10 cellular contexts compared by ENCODE assay signal in genomic region chr1:1123581-1124507, GRCh38. TPM values are rescaled to one million over a fixed set of nuclear protein-coding genes. Genes with fewer than 3 reads are reported as not detected.
DNase-seq lines count a peak whose midpoint lies in the region; ATAC-seq and TF ChIP-seq lines count a peak whose summit lies in the region.
"Had no signal": no experiment of that assay in that cellular context is flagged by ENCODE, and none has a peak within 500 bp of the region (broad histone marks: within the 10 kb centered on the region; RNA-seq: fewer than 3 reads in every experiment).

No MANE protein-coding gene starts in this region.

- no peak overlapping the region for H4K91ac ChIP-seq in mesenchymal stem cell (ENCODE audit: low read length)

- peak overlapping the region; percentile 29 for H4K8ac ChIP-seq in mesenchymal stem cell (ENCODE audit: low read length)

- peaks cover 4% of the 10 kb centered on the region for H3K27me3 Mint-ChIP-seq in activated naive CD8-positive, alpha-beta T cell treated with anti-CD3 and anti-CD28 coated beads, Interleukin-2, amount 50 U/mL, for 24 hours

- no peak overlapping the region for H3K4me3 Mint-ChIP-seq in activated naive CD8-positive, alpha-beta T cell treated with anti-CD3 and anti-CD28 coated beads, Interleukin-2, amount 50 U/mL, for 24 hours

- no peak overlapping the region for H3K9ac ChIP-seq in BLaER1 treated with 17β-estradiol and CSF1 and Interleukin-3, amounts not matched to agents 10 nM and 100 nM
- H3K9ac ChIP-seq in mesenchymal stem cell (ENCODE audit: low read length) = no peak overlapping the region
- H3K9ac ChIP-seq: SK-N-SH had no signal

- H3K9me3 Mint-ChIP-seq in activated naive CD8-positive, alpha-beta T cell treated with anti-CD3 and anti-CD28 coated beads, Interleukin-2, amount 50 U/mL, for 24 hours = no peaks in the 10 kb centered on the region

- no peak overlapping the region for H3K18ac ChIP-seq in mesenchymal stem cell (ENCODE audit: low read depth in 1 of 2, low read length in 2 of 2)

- no peak for ATAC-seq in activated naive CD8-positive, alpha-beta T cell treated with anti-CD3 and anti-CD28 coated beads, Interleukin-2, amount 50 U/mL, for 24 hours
- ATAC-seq in GM21526 (IDR thresholded peaks at IDR 0.05; ENCODE audit: low FRiP score, unreplicated experiment) = no peak
- ATAC-seq: psoas muscle had no signal

- no peak overlapping the region for H2BK12ac ChIP-seq in mesenchymal stem cell (ENCODE audit: low read length in 2 of 2)

- H3K14ac ChIP-seq in mesenchymal stem cell (ENCODE audit: low read length in 2 of 2) = no peak overlapping the region

- no peaks in the 10 kb centered on the region for H3K36me3 ChIP-seq in BLaER1 treated with 17β-estradiol and CSF1 and Interleukin-3, amounts not matched to agents 10 nM and 100 nM
- peaks cover 0 to 4% of the 10 kb centered on the region in 2 experiments for H3K36me3 ChIP-seq in mesenchymal stem cell (ENCODE audit: control insufficient read depth in 1 of 2, insufficient read depth in 2 of 2, low read depth in 1 of 2, low read length in 2 of 2)
- H3K36me3 ChIP-seq in esophagus squamous epithelium = no peaks in the 10 kb centered on the region

- intact Hi-C loops in esophagus squamous epithelium (cut with DNase I) = loop anchor here (5.0 to 10.0 kb wide), 2 partner anchors 121 to 168 kb away; partner anchors contain the start of gene C1QTNF12

- H3K4me2 ChIP-seq in BLaER1 treated with 17β-estradiol and CSF1 and Interleukin-3, amounts not matched to agents 10 nM and 100 nM = peak overlapping the region in 6 of 11 experiments; percentile 19 to 83 (median 78); a peak in 7 of 22 replicates
- H3K4me2 ChIP-seq in mesenchymal stem cell (ENCODE audit: low read length, poor library complexity, severe bottlenecking) = no peak overlapping the region
- H3K4me2 ChIP-seq: SK-N-SH had no signal

- H3K79me1 ChIP-seq in mesenchymal stem cell (replicated peaks; ENCODE audit: low read length, poor library complexity, severe bottlenecking) = no peaks in the 10 kb centered on the region

- H2AFZ ChIP-seq in mesenchymal stem cell (ENCODE audit: low read depth, low read length) = no peak overlapping the region

- no peaks in the 10 kb centered on the region for H3K36me3 Mint-ChIP-seq in activated naive CD8-positive, alpha-beta T cell treated with anti-CD3 and anti-CD28 coated beads, Interleukin-2, amount 50 U/mL, for 24 hours (ENCODE audit: low read depth)

- no peak overlapping the region for H2AK5ac ChIP-seq in mesenchymal stem cell (ENCODE audit: low read length, severe bottlenecking)

- no peak for DNase-seq in HEK293T (ENCODE audit: extremely low spot score)
- no peak for DNase-seq in activated naive CD8-positive, alpha-beta T cell treated with anti-CD3 and anti-CD28 coated beads, Interleukin-2, amount 50 U/mL, for 24 hours
- peak; percentile 59 for DNase-seq in mesenchymal stem cell
- DNase-seq in GDM1 (lab: John Stamatoyannopoulos, UW) = no peak
- DNase-seq in esophagus squamous epithelium (lab: John Stamatoyannopoulos, UW) = no peak
- DNase-seq in cerebellar cortex (ENCODE audit: low spot score) = no peak

- CTCF ChIA-PET in HEK293T (lab: Yijun Ruan, JAX) = no interaction called here

- no peak overlapping the region for H3K4me3 ChIP-seq in BLaER1 treated with 17β-estradiol and CSF1 and Interleukin-3, amounts not matched to agents 10 nM and 100 nM
- H3K4me3 ChIP-seq in mesenchymal stem cell (ENCODE audit: insufficient read depth in 1 of 2, low read depth in 1 of 2, low read length in 2 of 2) (peak overlapping the region in 1 of 2 experiments; percentile 9), esophagus squamous epithelium (no peak overlapping the region)
- H3K4me3 ChIP-seq: psoas muscle had no signal

- 94% methylated on average over 23 of the region's 23 CpGs for WGBS in mesenchymal stem cell
- WGBS in esophagus squamous epithelium, 2 donors = 72 to 78% methylated on average over 12 to 18 of the region's 23 CpGs

- H3K4me1 Mint-ChIP-seq in activated naive CD8-positive, alpha-beta T cell treated with anti-CD3 and anti-CD28 coated beads, Interleukin-2, amount 50 U/mL, for 24 hours = peaks cover 14% of the 10 kb centered on the region

- H3K27ac ChIP-seq in BLaER1 treated with 17β-estradiol and CSF1 and Interleukin-3, amounts not matched to agents 10 nM and 100 nM = no peak overlapping the region
- H3K27ac ChIP-seq in mesenchymal stem cell (ENCODE audit: low read length, poor library complexity, severe bottlenecking) (no peak overlapping the region), esophagus squamous epithelium (no peak overlapping the region)
- H3K27ac ChIP-seq: psoas muscle had no signal

- no peak for TF ChIP-seq POLR2A in esophagus squamous epithelium (IDR thresholded peaks at IDR 0.05)

- 0 out of 22 replicates have a peak, but pooled peaks cover 0 to 4% (median 0%) of the 10 kb centered on the region in 11 experiments for H3K9me3 ChIP-seq in BLaER1 treated with 17β-estradiol and CSF1 and Interleukin-3, amounts not matched to agents 10 nM and 100 nM (replicated peaks in 1 of 11)
- H3K9me3 ChIP-seq in mesenchymal stem cell (ENCODE audit: control insufficient read depth, low read length) (no peaks in the 10 kb centered on the region), esophagus squamous epithelium (no peaks in the 10 kb centered on the region)
- H3K9me3 ChIP-seq: psoas muscle, SK-N-SH had no signal

- H2BK120ac ChIP-seq in mesenchymal stem cell (ENCODE audit: low read depth, low read length) = no peak overlapping the region

- H3K4me1 ChIP-seq in BLaER1 treated with 17β-estradiol and CSF1 and Interleukin-3, amounts not matched to agents 10 nM and 100 nM = peaks cover 0 to 50% (median 46%) of the 10 kb centered on the region in 10 experiments; a peak in 18 of 20 replicates
- peaks cover 35% of the 10 kb centered on the region for H3K4me1 ChIP-seq in mesenchymal stem cell (ENCODE audit: control insufficient read depth, insufficient read depth, low read depth, low read length)
- H3K4me1 ChIP-seq in esophagus squamous epithelium = peaks cover 9 to 18% (median 9%) of the 10 kb centered on the region in 3 donors
- H3K4me1 ChIP-seq: psoas muscle had no signal

- no peak overlapping the region for H2BK5ac ChIP-seq in mesenchymal stem cell (ENCODE audit: low read depth, low read length, poor library complexity, severe bottlenecking)

- POLR2A ChIA-PET in HEK293T (lab: Yijun Ruan, JAX) = interaction anchor here (1.0 kb wide), 1 partner anchor 107 kb away, joined by 3 read pairs; no protein-coding TSS in a partner anchor

- peaks cover 0 to 41% (median 0%) of the 10 kb centered on the region in 11 experiments; a peak in 6 of 22 replicates for H4K20me1 ChIP-seq in BLaER1 treated with 17β-estradiol and CSF1 and Interleukin-3, amounts not matched to agents 10 nM and 100 nM

- peaks cover 13 to 34% (median 14%) of the 10 kb centered on the region in 11 experiments for H3K27me3 ChIP-seq in BLaER1 treated with 17β-estradiol and CSF1 and Interleukin-3, amounts not matched to agents 10 nM and 100 nM
- H3K27me3 ChIP-seq in mesenchymal stem cell (ENCODE audit: control insufficient read depth in 1 of 2, insufficient read depth in 1 of 2, low read length in 2 of 2) (peaks cover 0 to 36% of the 10 kb centered on the region in 2 experiments), esophagus squamous epithelium (peaks cover 0 to 57% (median 0%) of the 10 kb centered on the region in 4 donors)

- H3K23ac ChIP-seq in mesenchymal stem cell (ENCODE audit: low read length in 2 of 2) = no peak overlapping the region

- H2BK15ac ChIP-seq in mesenchymal stem cell (ENCODE audit: low read depth, poor library complexity, severe bottlenecking) = no peak overlapping the region

- peak overlapping the region; percentile 46 for H3K27ac Mint-ChIP-seq in activated naive CD8-positive, alpha-beta T cell treated with anti-CD3 and anti-CD28 coated beads, Interleukin-2, amount 50 U/mL, for 24 hours

- no peak for TF ChIP-seq CTCF in esophagus squamous epithelium (IDR thresholded peaks at IDR 0.05)

- no peak overlapping the region for H3K4ac ChIP-seq in mesenchymal stem cell (ENCODE audit: low read depth in 1 of 2, low read length in 2 of 2)

TF ChIP-seq in HEK293T, 16 proteins besides CTCF, POLR2A, EP300 and RAD21:
- TF ChIP-seq CTBP1 (IDR thresholded peaks at IDR 0.05; ENCODE audit: borderline replicate concordance) (peak; percentile 97), ELF4 (IDR thresholded peaks at IDR 0.05) (no peak)
TF ChIP-seq in HEK293T: peak in this region for 1.

RNA-seq across cellular contexts. Expression of gene C1orf159, which starts 8.0 kb away (rescaled TPM):
- polyA plus RNA-seq in mesenchymal stem cell (2013, experiment 1 of 2) = 7.6 TPM
- 7.7 TPM for polyA plus RNA-seq in mesenchymal stem cell (2013, experiment 2 of 2)
- total RNA-seq in esophagus squamous epithelium = 10 to 100 TPM in 3 of 4 donors, 1 to 10 TPM in 1; 6.9 to 19.6 (median 14.7) TPM

RNA-seq across cellular contexts. Expression of gene RNF223, which starts 49.7 kb away (rescaled TPM):
- not detected for polyA plus RNA-seq in mesenchymal stem cell (2013, experiment 1 of 2)
- not detected for polyA plus RNA-seq in mesenchymal stem cell (2013, experiment 2 of 2)
- 10 to 100 TPM; 11.8 to 25.3 (median 12.3) TPM for total RNA-seq in esophagus squamous epithelium
- total RNA-seq: psoas muscle had no signal
- polyA plus RNA-seq: psoas muscle, SK-N-SH had no signal

RNA-seq across cellular contexts. Expression of gene TTLL10, which starts 49.8 kb away (rescaled TPM):
- polyA plus RNA-seq in mesenchymal stem cell (2013, experiment 1 of 2) = not detected
- polyA plus RNA-seq in mesenchymal stem cell (2013, experiment 2 of 2) = not detected
- total RNA-seq in esophagus squamous epithelium = under 1 TPM in 2 of 4 donors, not detected in 2; 0.19 to 0.44 TPM
- polyA plus RNA-seq: SK-N-SH had no signal
